ENCODE assay signal across 10 cellular contexts in genomic region chr3:64488938-64489337, GRCh38.
DNase-seq lines count a peak whose midpoint lies in the region; ATAC-seq and TF ChIP-seq lines count a peak whose summit lies in the region.
"Had no signal": no experiment of that assay in that cellular context is flagged by ENCODE, and none has a peak within 500 bp of the region (broad histone marks: within the 10 kb centered on the region; RNA-seq: fewer than 3 reads in every experiment).

No MANE protein-coding gene starts in this region.

- H3K27ac ChIP-seq in left ventricle myocardium inferior (replicated peaks), result no peak overlapping the region
- H3K27ac ChIP-seq in mesodermal cell (ENCODE audit: low read depth, low read length, severe bottlenecking), result peak overlapping the region; percentile 55
- H3K27ac ChIP-seq in thyroid gland, result peak overlapping the region in 1 of 3 donors; percentile 63

- peak overlapping the region; percentile 23 for H3K4me3 ChIP-seq in left ventricle myocardium inferior
- no peak overlapping the region for H3K4me3 ChIP-seq in mesodermal cell (ENCODE audit: extremely low read depth, insufficient read depth, low read length, poor library complexity, severe bottlenecking)
- H3K4me3 ChIP-seq in thyroid gland (replicated peaks in 1 of 3), result no peak overlapping the region

- 66% methylated on average over 3 to 5 of the region's 5 CpGs for WGBS in mesodermal cell (ENCODE audit: insufficient coverage in 2 of 2), 2 experiments
- 21 to 33% methylated on average over 5 of the region's 5 CpGs for WGBS in thyroid gland, 2 donors

- H3K27me3 ChIP-seq in left ventricle myocardium inferior (ENCODE audit: low read depth) (peaks cover 60% of the 10 kb centered on the region), thyroid gland (no peaks in the 10 kb centered on the region)

- H3K36me3 ChIP-seq in left ventricle myocardium inferior (no peaks in the 10 kb centered on the region), mesodermal cell (ENCODE audit: control insufficient read depth, insufficient read depth, low read length) (no peaks in the 10 kb centered on the region), thyroid gland (no peaks in the 10 kb centered on the region)

- H3K4me1 ChIP-seq in left ventricle myocardium inferior (peaks cover 11% of the 10 kb centered on the region), mesodermal cell (ENCODE audit: control insufficient read depth, insufficient read depth, low read length, poor library complexity, severe bottlenecking) (peaks cover 56% of the 10 kb centered on the region), thyroid gland (peaks cover 0 to 12% of the 10 kb centered on the region in 2 donors)

- in situ Hi-C loops in GM13976 (cut with MboI; ENCODE audit: low sequenced_read_pairs, unreplicated experiment), result loop anchor here (10.0 kb wide), 1 partner anchor 454 kb away; no protein-coding TSS in a partner anchor

- no peak for ATAC-seq in Right ventricle myocardium inferior

- intact Hi-C loops in left ventricle myocardium inferior (cut with micrococcal nuclease), result no loop called here
- intact Hi-C loops in Right ventricle myocardium inferior (cut with DNase I), result loop anchor here (10.0 kb wide), 1 partner anchor 1144 kb away; no protein-coding TSS in a partner anchor
- intact Hi-C loops in thyroid gland (cut with DNase I), result loop anchor here (5.0 to 10.0 kb wide), 2 partner anchors 457 to 1134 kb away; no protein-coding TSS in a partner anchor

- DNase-seq in left ventricle myocardium inferior, result no peak
- no peak for DNase-seq in Right ventricle myocardium inferior (ENCODE audit: missing footprints)
- peak; percentile 69 for DNase-seq in NCI-H69 (lab: John Stamatoyannopoulos, UW)
- peak; percentile 5 to 17 for DNase-seq in thyroid gland
- no peak for DNase-seq in activated CD4-positive, CD25-positive, alpha-beta regulatory T cell (lab: John Stamatoyannopoulos, UW)
- DNase-seq in GM13976 (ENCODE audit: low spot score), result no peak
- DNase-seq in AG08395 (ENCODE audit: low spot score), result no peak
- DNase-seq: activated CD4-positive, alpha-beta T cell treated with anti-CD3 and anti-CD28 coated beads, Interleukin-2, amount 10 ng/mL, durations not matched to agents 24 days and 14 days; HFFc6 had no signal

- H3K9me3 ChIP-seq in left ventricle myocardium inferior (replicated peaks) (no peaks in the 10 kb centered on the region), mesodermal cell (ENCODE audit: control insufficient read depth, low read length) (no peaks in the 10 kb centered on the region), thyroid gland (no peaks in the 10 kb centered on the region)

- TF ChIP-seq POLR2A in thyroid gland (IDR thresholded peaks at IDR 0.05), result no peak

- TF ChIP-seq CTCF in left ventricle myocardium inferior (IDR thresholded peaks at IDR 0.05; ENCODE audit: borderline replicate concordance) (no peak), thyroid gland (IDR thresholded peaks at IDR 0.05) (no peak), GM13976 (IDR thresholded peaks at IDR 0.05; ENCODE audit: borderline replicate concordance, control extremely low read depth, extremely low read depth, insufficient read depth, missing control alignments) (no peak)

Comparison
In these comparisons a context has a peak if more than half of its experiments do, and no peak if none do; other contexts are left out.
1. DNase-seq: peak in NCI-H69 (single experiment) and thyroid gland (2 of 2); none in left ventricle myocardium inferior (single experiment), Right ventricle myocardium inferior (single experiment), activated CD4-positive, CD25-positive, alpha-beta regulatory T cell (0 of 4), GM13976 (single experiment) and AG08395 (single experiment).